Comparison of ENCODE assay signal across 8 cellular contexts in genomic region chr10:86757110-86757790, GRCh38. TPM values are rescaled to one million over a fixed set of nuclear protein-coding genes. Genes with fewer than 3 reads are reported as not detected.
DNase-seq lines count a peak whose midpoint lies in the region; ATAC-seq and TF ChIP-seq lines count a peak whose summit lies in the region.

No MANE protein-coding gene starts in this region.

- H3K4me2 ChIP-seq in BLaER1 treated with 17β-estradiol and CSF1 and Interleukin-3, amounts not matched to agents 10 nM and 100 nM: peak overlapping the region; percentile 94 to 100 (median 99)
- H3K4me2 ChIP-seq in OCI-LY1 (ENCODE audit: low read length): peak overlapping the region; percentile 97

- H2AFZ ChIP-seq in OCI-LY1 (ENCODE audit: low read length): no peak overlapping the region

- H3K27ac ChIP-seq in BLaER1 treated with 17β-estradiol and CSF1 and Interleukin-3, amounts not matched to agents 10 nM and 100 nM: peak overlapping the region in 3 of 11 experiments; percentile 49 to 61 (median 51); a peak in 4 of 22 replicates
- H3K27ac ChIP-seq in OCI-LY1 (ENCODE audit: low read depth, low read length, poor library complexity, severe bottlenecking): no peak overlapping the region

- H3K27me3 Mint-ChIP-seq in activated naive CD8-positive, alpha-beta T cell treated with anti-CD3 and anti-CD28 coated beads, Interleukin-2, amount 50 U/mL, for 24 hours: peaks cover 33% of the 10 kb centered on the region

- peak; percentile 48 for DNase-seq in H4 (ENCODE audit: low spot score)
- peak; percentile 14 for DNase-seq in activated naive CD8-positive, alpha-beta T cell treated with anti-CD3 and anti-CD28 coated beads, Interleukin-2, amount 50 U/mL, for 24 hours
- DNase-seq in hepatic stellate cell (ENCODE audit: low spot score): peak; percentile 45
- peak; percentile 69 for DNase-seq in sciatic nerve (ENCODE audit: low spot score)
- DNase-seq in SIG-M5 (lab: John Stamatoyannopoulos, UW): no peak
- DNase-seq in OCI-M2 (lab: John Stamatoyannopoulos, UW; ENCODE audit: unreplicated experiment): no peak

- H4K20me1 ChIP-seq in BLaER1 treated with 17β-estradiol and CSF1 and Interleukin-3, amounts not matched to agents 10 nM and 100 nM: peaks cover 4 to 52% (median 35%) of the 10 kb centered on the region in 11 experiments; a peak in 17 of 22 replicates
- no peaks in the 10 kb centered on the region for H4K20me1 ChIP-seq in OCI-LY1 (ENCODE audit: insufficient read depth, low read length)

- no peaks in the 10 kb centered on the region for H3F3A ChIP-seq in OCI-LY1 (ENCODE audit: insufficient read depth, low read length)

- no peak for TF ChIP-seq CTCF in OCI-LY1 (IDR thresholded peaks at IDR 0.05; ENCODE audit: low read length)

- no peak for ATAC-seq in activated naive CD8-positive, alpha-beta T cell treated with anti-CD3 and anti-CD28 coated beads, Interleukin-2, amount 50 U/mL, for 24 hours
- ATAC-seq in sciatic nerve: peak; percentile 12

- peak overlapping the region; percentile 60 to 89 (median 72) for H3K4me3 ChIP-seq in BLaER1 treated with 17β-estradiol and CSF1 and Interleukin-3, amounts not matched to agents 10 nM and 100 nM
- peak overlapping the region; percentile 79 for H3K4me3 ChIP-seq in OCI-LY1 (ENCODE audit: low read depth, low read length, poor library complexity, severe bottlenecking)

- no peaks in the 10 kb centered on the region for H3K36me3 Mint-ChIP-seq in activated naive CD8-positive, alpha-beta T cell treated with anti-CD3 and anti-CD28 coated beads, Interleukin-2, amount 50 U/mL, for 24 hours (ENCODE audit: low read depth)

- peak overlapping the region; percentile 86 for H3K4me3 Mint-ChIP-seq in activated naive CD8-positive, alpha-beta T cell treated with anti-CD3 and anti-CD28 coated beads, Interleukin-2, amount 50 U/mL, for 24 hours

- H3K9me3 Mint-ChIP-seq in activated naive CD8-positive, alpha-beta T cell treated with anti-CD3 and anti-CD28 coated beads, Interleukin-2, amount 50 U/mL, for 24 hours: no peaks in the 10 kb centered on the region

- H3K27ac Mint-ChIP-seq in activated naive CD8-positive, alpha-beta T cell treated with anti-CD3 and anti-CD28 coated beads, Interleukin-2, amount 50 U/mL, for 24 hours: peak overlapping the region; percentile 73

- peaks cover 29% of the 10 kb centered on the region for H3K4me1 Mint-ChIP-seq in activated naive CD8-positive, alpha-beta T cell treated with anti-CD3 and anti-CD28 coated beads, Interleukin-2, amount 50 U/mL, for 24 hours

- intact Hi-C loops in sciatic nerve (cut with DNase I): no loop called here

- H3K79me2 ChIP-seq in OCI-LY1 (ENCODE audit: insufficient read depth, low read length): no peaks in the 10 kb centered on the region

- peaks cover 80 to 99% (median 93%) of the 10 kb centered on the region in 11 experiments for H3K27me3 ChIP-seq in BLaER1 treated with 17β-estradiol and CSF1 and Interleukin-3, amounts not matched to agents 10 nM and 100 nM
- H3K27me3 ChIP-seq in OCI-LY1 (ENCODE audit: insufficient read depth, low read length): no peaks in the 10 kb centered on the region

- no peaks in the 10 kb centered on the region for H3K9me3 ChIP-seq in BLaER1 treated with 17β-estradiol and CSF1 and Interleukin-3, amounts not matched to agents 10 nM and 100 nM (replicated peaks in 1 of 11)
- no peaks in the 10 kb centered on the region for H3K9me3 ChIP-seq in OCI-LY1 (ENCODE audit: low read length)

- H3K9ac ChIP-seq in BLaER1 treated with 17β-estradiol and CSF1 and Interleukin-3, amounts not matched to agents 10 nM and 100 nM: peak overlapping the region; percentile 38 to 84 (median 69); a peak in 20 of 22 replicates
- H3K9ac ChIP-seq in OCI-LY1 (ENCODE audit: low read length): peak overlapping the region; percentile 80

- no peaks in the 10 kb centered on the region for H3K36me3 ChIP-seq in BLaER1 treated with 17β-estradiol and CSF1 and Interleukin-3, amounts not matched to agents 10 nM and 100 nM
- no peaks in the 10 kb centered on the region; the same call in 1 of the 2 replicates for H3K36me3 ChIP-seq in OCI-LY1 (ENCODE audit: insufficient read depth, low read length)

- no peaks in the 10 kb centered on the region for H3K9me2 ChIP-seq in OCI-LY1 (ENCODE audit: low read depth, low read length)

- peaks cover 14 to 31% (median 17%) of the 10 kb centered on the region in 10 experiments for H3K4me1 ChIP-seq in BLaER1 treated with 17β-estradiol and CSF1 and Interleukin-3, amounts not matched to agents 10 nM and 100 nM
- H3K4me1 ChIP-seq in OCI-LY1 (ENCODE audit: insufficient read depth, low read length, severe bottlenecking): peaks cover 36% of the 10 kb centered on the region

RNA-seq across cellular contexts. Expression of gene BMPR1A, which starts 0.8 kb away (rescaled TPM):
- 29.3 and 32.2 TPM in 2 replicates for total RNA-seq in H4 (2014; rRNA removed; shearing (Covaris generic))
- 76.0 TPM for total RNA-seq in sciatic nerve

Comparison
In these comparisons a context has a peak if more than half of its experiments do, and no peak if none do; other contexts are left out.
1. DNase-seq: peak in H4 (single experiment), activated naive CD8-positive, alpha-beta T cell treated with anti-CD3 and anti-CD28 coated beads, Interleukin-2, amount 50 U/mL, for 24 hours (single experiment), hepatic stellate cell (single experiment) and sciatic nerve (single experiment); none in SIG-M5 (single experiment) and OCI-M2 (single experiment).